In the genomic region with DNA sequence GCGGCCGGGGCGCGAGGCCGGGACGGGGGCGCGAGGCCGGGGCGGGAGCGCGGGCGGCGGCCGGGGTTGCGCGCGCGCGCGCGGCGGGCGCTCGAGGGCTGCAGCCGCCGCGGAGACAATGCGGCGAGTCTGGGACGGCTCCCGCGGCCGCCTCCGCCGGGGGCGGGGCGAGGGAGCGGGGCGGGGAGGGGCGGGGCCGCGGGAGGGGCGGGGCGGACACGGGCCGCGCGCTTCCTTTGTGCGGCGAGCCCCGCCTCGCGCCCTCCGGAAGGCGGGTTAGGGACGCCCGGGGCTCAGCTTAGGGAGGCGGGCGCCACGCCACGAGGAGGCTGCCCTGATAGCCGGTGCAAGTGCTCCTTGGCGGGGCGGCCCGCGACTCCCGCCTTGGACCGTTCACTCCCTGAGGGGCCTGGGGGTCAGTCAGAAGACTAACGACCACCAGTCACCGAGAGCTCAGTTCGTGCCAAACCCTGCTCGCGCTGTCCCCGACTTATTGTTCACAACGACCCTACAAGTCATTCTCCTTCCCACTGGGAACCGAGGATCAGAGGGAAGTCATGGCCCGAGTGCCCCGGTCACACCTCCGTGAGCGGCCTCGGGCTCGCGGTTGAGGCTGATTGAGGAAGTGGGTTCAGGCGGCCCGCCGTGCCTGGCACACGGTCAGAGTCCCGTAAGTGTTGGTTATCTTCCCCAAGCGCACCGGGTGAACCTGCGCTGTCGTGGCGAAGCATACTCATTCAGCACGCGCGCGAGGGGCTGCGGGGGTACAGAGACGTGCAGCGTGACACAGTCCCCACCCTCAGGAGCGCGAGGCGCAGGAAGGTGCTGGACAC, we compare ENCODE assay signal across 1 cellular context.
TF ChIP-seq lines count a peak whose summit lies in the region.

No MANE protein-coding gene starts in this region.

TF ChIP-seq in HepG2, 621 proteins besides CTCF, POLR2A, EP300 and RAD21 (continued from another document and continues in another):
- TF ChIP-seq, protein P1, sequence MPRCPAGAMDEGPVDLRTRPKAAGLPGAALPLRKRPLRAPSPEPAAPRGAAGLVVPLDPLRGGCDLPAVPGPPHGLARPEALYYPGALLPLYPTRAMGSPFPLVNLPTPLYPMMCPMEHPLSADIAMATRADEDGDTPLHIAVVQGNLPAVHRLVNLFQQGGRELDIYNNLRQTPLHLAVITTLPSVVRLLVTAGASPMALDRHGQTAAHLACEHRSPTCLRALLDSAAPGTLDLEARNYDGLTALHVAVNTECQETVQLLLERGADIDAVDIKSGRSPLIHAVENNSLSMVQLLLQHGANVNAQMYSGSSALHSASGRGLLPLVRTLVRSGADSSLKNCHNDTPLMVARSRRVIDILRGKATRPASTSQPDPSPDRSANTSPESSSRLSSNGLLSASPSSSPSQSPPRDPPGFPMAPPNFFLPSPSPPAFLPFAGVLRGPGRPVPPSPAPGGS (CRISPR knock-in tag; IDR thresholded peaks at IDR 0.05), result peak; percentile 77; the same call in 1 of the 2 replicates
- no peak for TF ChIP-seq PTBP1 (IDR thresholded peaks at IDR 0.05; ENCODE audit: low read depth, low read length, poor library complexity, severe bottlenecking)
- TF ChIP-seq NFIB (CRISPR knock-in tag; IDR thresholded peaks at IDR 0.05; ENCODE audit: borderline replicate concordance), result no peak
- no peak for TF ChIP-seq SOX6 (IDR thresholded peaks at IDR 0.05)
- peak; percentile 46 for TF ChIP-seq SOX6 (CRISPR knock-in tag; IDR thresholded peaks at IDR 0.05)
- TF ChIP-seq HNF4A (CRISPR knock-in tag; IDR thresholded peaks at IDR 0.05), result 0 out of 2 replicates have a peak, but pooled peaks have one; percentile 9
- TF ChIP-seq ZNF782 (CRISPR knock-in tag; IDR thresholded peaks at IDR 0.05; ENCODE audit: borderline replicate concordance), result no peak
- peak; percentile 80 for TF ChIP-seq MEF2D (CRISPR knock-in tag; IDR thresholded peaks at IDR 0.05)
- TF ChIP-seq NKX3-1 (CRISPR knock-in tag; IDR thresholded peaks at IDR 0.05), result no peak; the same call in 1 of the 2 replicates
- peak; percentile 66; the same call in 1 of the 2 replicates for TF ChIP-seq GZF1 (CRISPR knock-in tag; IDR thresholded peaks at IDR 0.05)
- TF ChIP-seq SUZ12 (IDR thresholded peaks at IDR 0.05; ENCODE audit: low read depth, low read length), result no peak
- no peak for TF ChIP-seq SP140L (CRISPR knock-in tag; IDR thresholded peaks at IDR 0.05; ENCODE audit: borderline replicate concordance)
- TF ChIP-seq, protein P2, sequence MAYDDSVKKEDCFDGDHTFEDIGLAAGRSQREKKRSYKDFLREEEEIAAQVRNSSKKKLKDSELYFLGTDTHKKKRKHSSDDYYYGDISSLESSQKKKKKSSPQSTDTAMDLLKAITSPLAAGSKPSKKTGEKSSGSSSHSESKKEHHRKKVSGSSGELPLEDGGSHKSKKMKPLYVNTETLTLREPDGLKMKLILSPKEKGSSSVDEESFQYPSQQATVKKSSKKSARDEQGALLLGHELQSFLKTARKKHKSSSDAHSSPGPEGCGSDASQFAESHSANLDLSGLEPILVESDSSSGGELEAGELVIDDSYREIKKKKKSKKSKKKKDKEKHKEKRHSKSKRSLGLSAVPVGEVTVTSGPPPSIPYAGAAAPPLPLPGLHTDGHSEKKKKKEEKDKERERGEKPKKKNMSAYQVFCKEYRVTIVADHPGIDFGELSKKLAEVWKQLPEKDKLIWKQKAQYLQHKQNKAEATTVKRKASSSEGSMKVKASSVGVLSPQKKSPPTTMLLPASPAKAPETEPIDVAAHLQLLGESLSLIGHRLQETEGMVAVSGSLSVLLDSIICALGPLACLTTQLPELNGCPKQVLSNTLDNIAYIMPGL (CRISPR knock-in tag; IDR thresholded peaks at IDR 0.05; ENCODE audit: borderline replicate concordance in 1 of 2, low read depth in 1 of 2), result peak in 1 of 2 experiments; percentile 57; a peak in 1 of 4 replicates
- TF ChIP-seq ZNF577 (CRISPR knock-in tag; IDR thresholded peaks at IDR 0.05; ENCODE audit: borderline replicate concordance, low read depth), result no peak
- TF ChIP-seq, protein P3, sequence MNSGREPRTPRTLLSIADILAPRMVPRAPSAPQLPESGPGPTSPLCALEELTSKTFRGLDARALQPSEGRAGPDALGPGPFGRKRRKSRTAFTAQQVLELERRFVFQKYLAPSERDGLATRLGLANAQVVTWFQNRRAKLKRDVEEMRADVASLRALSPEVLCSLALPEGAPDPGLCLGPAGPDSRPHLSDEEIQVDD (CRISPR knock-in tag; IDR thresholded peaks at IDR 0.05; ENCODE audit: borderline replicate concordance), result peak; percentile 68; the same call in 1 of the 2 replicates
- TF ChIP-seq PHF8 (CRISPR knock-in tag; IDR thresholded peaks at IDR 0.05), result peak; percentile 74
- TF ChIP-seq, protein P4, sequence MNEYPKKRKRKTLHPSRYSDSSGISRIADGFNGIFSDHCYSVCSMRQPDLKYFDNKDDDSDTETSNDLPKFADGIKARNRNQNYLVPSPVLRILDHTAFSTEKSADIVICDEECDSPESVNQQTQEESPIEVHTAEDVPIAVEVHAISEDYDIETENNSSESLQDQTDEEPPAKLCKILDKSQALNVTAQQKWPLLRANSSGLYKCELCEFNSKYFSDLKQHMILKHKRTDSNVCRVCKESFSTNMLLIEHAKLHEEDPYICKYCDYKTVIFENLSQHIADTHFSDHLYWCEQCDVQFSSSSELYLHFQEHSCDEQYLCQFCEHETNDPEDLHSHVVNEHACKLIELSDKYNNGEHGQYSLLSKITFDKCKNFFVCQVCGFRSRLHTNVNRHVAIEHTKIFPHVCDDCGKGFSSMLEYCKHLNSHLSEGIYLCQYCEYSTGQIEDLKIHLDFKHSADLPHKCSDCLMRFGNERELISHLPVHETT (CRISPR knock-in tag; conservative IDR thresholded peaks at IDR 0.05), result peak; percentile 62; the same call in 1 of the 2 replicates
- TF ChIP-seq HDAC1 (CRISPR knock-in tag; IDR thresholded peaks at IDR 0.05), result peak; percentile 44; the same call in 1 of the 2 replicates
- peak; percentile 73; the same call in 1 of the 2 replicates for TF ChIP-seq ZFP36L1 (CRISPR knock-in tag; IDR thresholded peaks at IDR 0.05)
- no peak for TF ChIP-seq CHD2 (IDR thresholded peaks at IDR 0.05; ENCODE audit: low read depth, low read length)
- TF ChIP-seq, protein P5, sequence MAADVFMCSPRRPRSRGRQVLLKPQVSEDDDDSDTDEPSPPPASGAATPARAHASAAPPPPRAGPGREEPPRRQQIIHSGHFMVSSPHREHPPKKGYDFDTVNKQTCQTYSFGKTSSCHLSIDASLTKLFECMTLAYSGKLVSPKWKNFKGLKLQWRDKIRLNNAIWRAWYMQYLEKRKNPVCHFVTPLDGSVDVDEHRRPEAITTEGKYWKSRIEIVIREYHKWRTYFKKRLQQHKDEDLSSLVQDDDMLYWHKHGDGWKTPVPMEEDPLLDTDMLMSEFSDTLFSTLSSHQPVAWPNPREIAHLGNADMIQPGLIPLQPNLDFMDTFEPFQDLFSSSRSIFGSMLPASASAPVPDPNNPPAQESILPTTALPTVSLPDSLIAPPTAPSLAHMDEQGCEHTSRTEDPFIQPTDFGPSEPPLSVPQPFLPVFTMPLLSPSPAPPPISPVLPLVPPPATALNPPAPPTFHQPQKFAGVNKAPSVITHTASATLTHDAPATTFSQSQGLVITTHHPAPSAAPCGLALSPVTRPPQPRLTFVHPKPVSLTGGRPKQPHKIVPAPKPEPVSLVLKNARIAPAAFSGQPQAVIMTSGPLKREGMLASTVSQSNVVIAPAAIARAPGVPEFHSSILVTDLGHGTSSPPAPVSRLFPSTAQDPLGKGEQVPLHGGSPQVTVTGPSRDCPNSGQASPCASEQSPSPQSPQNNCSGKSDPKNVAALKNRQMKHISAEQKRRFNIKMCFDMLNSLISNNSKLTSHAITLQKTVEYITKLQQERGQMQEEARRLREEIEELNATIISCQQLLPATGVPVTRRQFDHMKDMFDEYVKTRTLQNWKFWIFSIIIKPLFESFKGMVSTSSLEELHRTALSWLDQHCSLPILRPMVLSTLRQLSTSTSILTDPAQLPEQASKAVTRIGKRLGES (CRISPR knock-in tag; IDR thresholded peaks at IDR 0.05; ENCODE audit: borderline replicate concordance), result no peak
- peak; percentile 51; the same call in 1 of the 2 replicates for TF ChIP-seq DNMT1 (CRISPR knock-in tag; IDR thresholded peaks at IDR 0.05)
- TF ChIP-seq, protein P6, sequence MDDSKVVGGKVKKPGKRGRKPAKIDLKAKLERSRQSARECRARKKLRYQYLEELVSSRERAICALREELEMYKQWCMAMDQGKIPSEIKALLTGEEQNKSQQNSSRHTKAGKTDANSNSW (CRISPR knock-in tag; IDR thresholded peaks at IDR 0.05; ENCODE audit: borderline replicate concordance), result no peak
- TF ChIP-seq MIER3 (CRISPR knock-in tag; IDR thresholded peaks at IDR 0.05; ENCODE audit: borderline replicate concordance), result peak; percentile 31; the same call in 1 of the 2 replicates
- peak; percentile 90 for TF ChIP-seq ZNF430 (CRISPR knock-in tag; IDR thresholded peaks at IDR 0.05)
- TF ChIP-seq GPN1 (CRISPR knock-in tag; IDR thresholded peaks at IDR 0.05; ENCODE audit: borderline replicate concordance), result no peak
- 0 out of 2 replicates have a peak, but pooled peaks have one; percentile 31 for TF ChIP-seq FOXO1 (CRISPR knock-in tag; IDR thresholded peaks at IDR 0.05)
- TF ChIP-seq GTF3A (CRISPR knock-in tag; conservative IDR thresholded peaks at IDR 0.05), result no peak
- 0 out of 2 replicates have a peak, but pooled peaks have one; percentile 32 for TF ChIP-seq ZMYM2 (CRISPR knock-in tag; IDR thresholded peaks at IDR 0.05)
- peak; percentile 61; the same call in 1 of the 2 replicates for TF ChIP-seq REPIN1 (CRISPR knock-in tag; IDR thresholded peaks at IDR 0.05; ENCODE audit: borderline replicate concordance, low read depth)
- TF ChIP-seq, protein P7, sequence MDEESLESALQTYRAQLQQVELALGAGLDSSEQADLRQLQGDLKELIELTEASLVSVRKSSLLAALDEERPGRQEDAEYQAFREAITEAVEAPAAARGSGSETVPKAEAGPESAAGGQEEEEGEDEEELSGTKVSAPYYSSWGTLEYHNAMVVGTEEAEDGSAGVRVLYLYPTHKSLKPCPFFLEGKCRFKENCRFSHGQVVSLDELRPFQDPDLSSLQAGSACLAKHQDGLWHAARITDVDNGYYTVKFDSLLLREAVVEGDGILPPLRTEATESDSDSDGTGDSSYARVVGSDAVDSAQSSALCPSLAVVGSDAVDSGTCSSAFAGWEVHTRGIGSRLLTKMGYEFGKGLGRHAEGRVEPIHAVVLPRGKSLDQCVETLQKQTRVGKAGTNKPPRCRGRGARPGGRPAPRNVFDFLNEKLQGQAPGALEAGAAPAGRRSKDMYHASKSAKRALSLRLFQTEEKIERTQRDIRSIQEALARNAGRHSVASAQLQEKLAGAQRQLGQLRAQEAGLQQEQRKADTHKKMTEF (CRISPR knock-in tag; IDR thresholded peaks at IDR 0.05), result peak; percentile 68
- peak; percentile 54; the same call in 1 of the 2 replicates for TF ChIP-seq GFI1 (CRISPR knock-in tag; IDR thresholded peaks at IDR 0.05; ENCODE audit: borderline replicate concordance)
- TF ChIP-seq ZNF773 (CRISPR knock-in tag; IDR thresholded peaks at IDR 0.05; ENCODE audit: borderline replicate concordance), result no peak
- TF ChIP-seq, protein P8, sequence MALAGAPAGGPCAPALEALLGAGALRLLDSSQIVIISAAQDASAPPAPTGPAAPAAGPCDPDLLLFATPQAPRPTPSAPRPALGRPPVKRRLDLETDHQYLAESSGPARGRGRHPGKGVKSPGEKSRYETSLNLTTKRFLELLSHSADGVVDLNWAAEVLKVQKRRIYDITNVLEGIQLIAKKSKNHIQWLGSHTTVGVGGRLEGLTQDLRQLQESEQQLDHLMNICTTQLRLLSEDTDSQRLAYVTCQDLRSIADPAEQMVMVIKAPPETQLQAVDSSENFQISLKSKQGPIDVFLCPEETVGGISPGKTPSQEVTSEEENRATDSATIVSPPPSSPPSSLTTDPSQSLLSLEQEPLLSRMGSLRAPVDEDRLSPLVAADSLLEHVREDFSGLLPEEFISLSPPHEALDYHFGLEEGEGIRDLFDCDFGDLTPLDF (CRISPR knock-in tag; IDR thresholded peaks at IDR 0.05), result peak; percentile 54
- TF ChIP-seq IRX3 (CRISPR knock-in tag; IDR thresholded peaks at IDR 0.05; ENCODE audit: borderline replicate concordance, low read depth), result peak; percentile 56; the same call in 1 of the 2 replicates
- TF ChIP-seq KLF6 (CRISPR knock-in tag; IDR thresholded peaks at IDR 0.05), result peak; percentile 70; the same call in 1 of the 2 replicates
- TF ChIP-seq, protein P9, sequence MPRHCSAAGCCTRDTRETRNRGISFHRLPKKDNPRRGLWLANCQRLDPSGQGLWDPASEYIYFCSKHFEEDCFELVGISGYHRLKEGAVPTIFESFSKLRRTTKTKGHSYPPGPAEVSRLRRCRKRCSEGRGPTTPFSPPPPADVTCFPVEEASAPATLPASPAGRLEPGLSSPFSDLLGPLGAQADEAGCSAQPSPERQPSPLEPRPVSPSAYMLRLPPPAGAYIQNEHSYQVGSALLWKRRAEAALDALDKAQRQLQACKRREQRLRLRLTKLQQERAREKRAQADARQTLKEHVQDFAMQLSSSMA (CRISPR knock-in tag; IDR thresholded peaks at IDR 0.05), result peak; percentile 51; the same call in 1 of the 2 replicates
- 0 out of 2 replicates have a peak, but pooled peaks have one; percentile 49 for TF ChIP-seq ZBTB8A (CRISPR knock-in tag; IDR thresholded peaks at IDR 0.05; ENCODE audit: borderline replicate concordance, low read depth)
- peak; percentile 50; the same call in 1 of the 2 replicates for TF ChIP-seq ZBTB38 (CRISPR knock-in tag; IDR thresholded peaks at IDR 0.05)
- peak; percentile 78 for TF ChIP-seq ZNF264 (CRISPR knock-in tag; IDR thresholded peaks at IDR 0.05)
- TF ChIP-seq ZNF121 (CRISPR knock-in tag; IDR thresholded peaks at IDR 0.05), result no peak
- peak; percentile 34; the same call in 1 of the 2 replicates for TF ChIP-seq ZNF614 (CRISPR knock-in tag; IDR thresholded peaks at IDR 0.05; ENCODE audit: borderline replicate concordance)
- TF ChIP-seq, protein P10, sequence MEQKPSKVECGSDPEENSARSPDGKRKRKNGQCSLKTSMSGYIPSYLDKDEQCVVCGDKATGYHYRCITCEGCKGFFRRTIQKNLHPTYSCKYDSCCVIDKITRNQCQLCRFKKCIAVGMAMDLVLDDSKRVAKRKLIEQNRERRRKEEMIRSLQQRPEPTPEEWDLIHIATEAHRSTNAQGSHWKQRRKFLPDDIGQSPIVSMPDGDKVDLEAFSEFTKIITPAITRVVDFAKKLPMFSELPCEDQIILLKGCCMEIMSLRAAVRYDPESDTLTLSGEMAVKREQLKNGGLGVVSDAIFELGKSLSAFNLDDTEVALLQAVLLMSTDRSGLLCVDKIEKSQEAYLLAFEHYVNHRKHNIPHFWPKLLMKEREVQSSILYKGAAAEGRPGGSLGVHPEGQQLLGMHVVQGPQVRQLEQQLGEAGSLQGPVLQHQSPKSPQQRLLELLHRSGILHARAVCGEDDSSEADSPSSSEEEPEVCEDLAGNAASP (CRISPR knock-in tag; IDR thresholded peaks at IDR 0.05; ENCODE audit: borderline replicate concordance), result 0 out of 2 replicates have a peak, but pooled peaks have one; percentile 36
- TF ChIP-seq, protein P11, sequence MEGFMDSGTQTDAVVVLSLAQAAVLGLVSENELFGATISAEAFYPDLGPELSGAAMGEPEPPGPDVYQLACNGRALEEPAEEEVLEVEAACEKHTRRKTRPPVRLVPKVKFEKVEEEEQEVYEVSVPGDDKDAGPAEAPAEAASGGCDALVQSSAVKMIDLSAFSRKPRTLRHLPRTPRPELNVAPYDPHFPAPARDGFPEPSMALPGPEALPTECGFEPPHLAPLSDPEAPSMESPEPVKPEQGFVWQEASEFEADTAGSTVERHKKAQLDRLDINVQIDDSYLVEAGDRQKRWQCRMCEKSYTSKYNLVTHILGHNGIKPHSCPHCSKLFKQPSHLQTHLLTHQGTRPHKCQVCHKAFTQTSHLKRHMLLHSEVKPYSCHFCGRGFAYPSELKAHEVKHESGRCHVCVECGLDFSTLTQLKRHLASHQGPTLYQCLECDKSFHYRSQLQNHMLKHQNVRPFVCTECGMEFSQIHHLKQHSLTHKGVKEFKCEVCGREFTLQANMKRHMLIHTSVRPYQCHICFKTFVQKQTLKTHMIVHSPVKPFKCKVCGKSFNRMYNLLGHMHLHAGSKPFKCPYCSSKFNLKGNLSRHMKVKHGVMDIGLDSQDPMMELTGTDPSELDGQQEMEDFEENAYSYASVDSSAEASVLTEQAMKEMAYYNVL (CRISPR knock-in tag; IDR thresholded peaks at IDR 0.05; ENCODE audit: borderline replicate concordance), result peak; percentile 21; the same call in 1 of the 2 replicates
